21 cellular contexts compared by ENCODE assay signal in genomic region chrX:43862434-43862833, GRCh38. TPM values are rescaled to one million over a fixed set of nuclear protein-coding genes. Genes with fewer than 3 reads are reported as not detected.
DNase-seq lines count a peak whose midpoint lies in the region; ATAC-seq, FAIRE-seq and TF ChIP-seq lines count a peak whose summit lies in the region.
"Had no signal": no experiment of that assay in that cellular context is flagged by ENCODE, and none has a peak within 500 bp of the region (broad histone marks: within the 10 kb centered on the region; RNA-seq: fewer than 3 reads in every experiment).

No MANE protein-coding gene starts in this region.

- TF ChIP-seq POLR2A in heart left ventricle (IDR thresholded peaks at IDR 0.05) = no peak
- no peak for TF ChIP-seq POLR2A in breast epithelium (IDR thresholded peaks at IDR 0.05)
- TF ChIP-seq POLR2A in HepG2 (IDR thresholded peaks at IDR 0.05; ENCODE audit: insufficient read depth in 1 of 2, low read depth in 2 of 2, low read length in 2 of 2) = no peak

- WGBS in heart left ventricle, 4 donors = 61 to 85% (median 74%) methylated on average over 1 of the region's 1 CpG
- 93% methylated on average over 1 of the region's 1 CpG for WGBS in HepG2 (ENCODE audit: low lambda C conversion rate)

- H3K4me1 ChIP-seq in heart left ventricle = peaks cover 0 to 41% (median 3%) of the 10 kb centered on the region in 12 donors
- no peaks in the 10 kb centered on the region for H3K4me1 ChIP-seq in breast epithelium
- H3K4me1 ChIP-seq in HepG2 (ENCODE audit: insufficient read depth, low read length) = peaks cover 51% of the 10 kb centered on the region
- H3K4me1 ChIP-seq in thoracic aorta (ENCODE audit: control insufficient read depth in 1 of 2, low read depth in 2 of 2) = peaks cover 4 to 34% of the 10 kb centered on the region in 2 donors

- H4K20me1 ChIP-seq in HepG2 (ENCODE audit: insufficient read depth, low read length) = no peaks in the 10 kb centered on the region

- ATAC-seq in heart left ventricle = no peak
- no peak for ATAC-seq in Right ventricle myocardium inferior
- no peak for ATAC-seq in HepG2
- no peak for ATAC-seq in thoracic aorta (ENCODE audit: insufficient number of reproducible peaks, low FRiP score, low read depth)

- H3K9me3 ChIP-seq in heart left ventricle (no peaks in the 10 kb centered on the region), breast epithelium (no peaks in the 10 kb centered on the region), HepG2 (ENCODE audit: low read length) (no peaks in the 10 kb centered on the region), thoracic aorta (no peaks in the 10 kb centered on the region)

- FAIRE-seq in HepG2 (lab: Jason Lieb, UNC) = no peak

- intact Hi-C loops in heart left ventricle (cut with DNase I) = no loop called here
- intact Hi-C loops in Right ventricle myocardium inferior (cut with DNase I) = no loop called here
- intact Hi-C loops in breast epithelium (cut with DNase I; ENCODE audit: low total_unique reads) = no loop called here
- intact Hi-C loops in HepG2 (cut with micrococcal nuclease; ENCODE audit: unreplicated experiment) = no loop called here

- no peaks in the 10 kb centered on the region for H3K79me2 ChIP-seq in HepG2 (ENCODE audit: insufficient read depth, low read length)

- H3K27me3 ChIP-seq in heart left ventricle (peaks cover 0 to 21% (median 0%) of the 10 kb centered on the region in 9 donors), breast epithelium (peaks cover 0 to 35% of the 10 kb centered on the region in 2 donors), HepG2 (ENCODE audit: control insufficient read depth in 1 of 2, insufficient read depth in 2 of 2, low read length in 2 of 2) (no peaks in the 10 kb centered on the region), thoracic aorta (replicated peaks; ENCODE audit: insufficient read depth) (no peaks in the 10 kb centered on the region), brain microvascular endothelial cell (replicated peaks) (no peaks in the 10 kb centered on the region)

- no TSS peak for BruUV-seq in HepG2 (replicated peaks; lab: Mats Ljungman, UMichigan)

- DNase-seq in heart left ventricle = no peak
- DNase-seq in Right ventricle myocardium inferior (ENCODE audit: missing footprints) = no peak
- DNase-seq in breast epithelium (ENCODE audit: low spot score in 2 of 2) = no peak
- DNase-seq in HepG2 (ENCODE audit: low spot score) = no peak
- DNase-seq in thoracic aorta (ENCODE audit: low spot score) = no peak
- no peak for DNase-seq in NCI-H345 treated with DMSO at 0.1 percent for 48 hours (lab: John Stamatoyannopoulos, UW; ENCODE audit: unreplicated experiment)
- no peak for DNase-seq in brain microvascular endothelial cell
- no peak for DNase-seq in NOMO-1 treated with dmso at 0.1 percent for 144 hours (lab: John Stamatoyannopoulos, UW; ENCODE audit: unreplicated experiment)
- DNase-seq: DMS79 treated with DMSO at 0.1 percent for 48 hours, GOT3, KBM-7, MV-4-11, NCI-H1417, NCI-H187 treated with DMSO at 0.1 percent for 48 hours, NCI-H2227 treated with DMSO at 0.1 percent for 48 hours, NCI-H524, NCI-H82, PC-9 had no signal

- H3K4me3 ChIP-seq in heart left ventricle (no peak overlapping the region), breast epithelium (no peak overlapping the region), HepG2 (replicated peaks in 1 of 3; ENCODE audit: insufficient read depth in 1 of 3, low read depth in 2 of 3, low read length in 3 of 3) (no peak overlapping the region), thoracic aorta (no peak overlapping the region), brain microvascular endothelial cell (ENCODE audit: low read depth, low read length) (no peak overlapping the region)
- H3K4me3 ChIP-seq: PC-9 had no signal

- TF ChIP-seq EP300 in HepG2 (IDR thresholded peaks at IDR 0.05; ENCODE audit: low read depth in 2 of 2, low read length in 2 of 2) (no peak), HepG2 (CRISPR knock-in tag; IDR thresholded peaks at IDR 0.05; ENCODE audit: borderline replicate concordance) (no peak)

- CTCF ChIA-PET in HepG2 (lab: Yijun Ruan, JAX; ENCODE audit: low intra/inter-chr PET ratio, low total read pairs) = no interaction called here

- no peaks in the 10 kb centered on the region for H3K36me3 ChIP-seq in heart left ventricle
- H3K36me3 ChIP-seq in breast epithelium = no peaks in the 10 kb centered on the region
- no peaks in the 10 kb centered on the region for H3K36me3 ChIP-seq in HepG2 (replicated peaks in 1 of 2; ENCODE audit: control insufficient read depth in 1 of 2, insufficient read depth in 2 of 2, low read length in 2 of 2)
- H3K36me3 ChIP-seq in thoracic aorta = no peaks in the 10 kb centered on the region
- no peaks in the 10 kb centered on the region for H3K36me3 ChIP-seq in brain microvascular endothelial cell (replicated peaks)

- H3K9ac ChIP-seq in HepG2 (ENCODE audit: insufficient read depth, low read depth, low read length) = no peak overlapping the region

- in situ Hi-C loops in HepG2 (cut with HindIII; ENCODE audit: extremely low pct_ligation_motif_present, low pct_unique_long_range_greater_than_20kb) = no loop called here
- in situ Hi-C loops in brain microvascular endothelial cell (cut with HindIII; ENCODE audit: low pct_ligation_motif_present, low sequenced_read_pairs) = no loop called here

- TF ChIP-seq CTCF in heart left ventricle (IDR thresholded peaks at IDR 0.05) = no peak
- no peak for TF ChIP-seq CTCF in breast epithelium (IDR thresholded peaks at IDR 0.05)
- TF ChIP-seq CTCF in HepG2 (CRISPR knock-in tag; IDR thresholded peaks at IDR 0.05) = no peak
- TF ChIP-seq CTCF in thoracic aorta (IDR thresholded peaks at IDR 0.05) = no peak
- no peak for TF ChIP-seq CTCF in brain microvascular endothelial cell (IDR thresholded peaks at IDR 0.05; ENCODE audit: low read depth, low read length, missing control alignments)

- no peak overlapping the region for H2AFZ ChIP-seq in HepG2 (ENCODE audit: low read length)
- H2AFZ ChIP-seq: PC-9 had no signal

- no peak overlapping the region for H3K4me2 ChIP-seq in HepG2 (ENCODE audit: low read depth, low read length)
- H3K4me2 ChIP-seq: PC-9 had no signal

- peak overlapping the region in 10 of 12 donors; percentile 21 to 72 (median 57) for H3K27ac ChIP-seq in heart left ventricle
- H3K27ac ChIP-seq in breast epithelium = peak overlapping the region; percentile 19 to 45
- peak overlapping the region; percentile 64 for H3K27ac ChIP-seq in HepG2 (ENCODE audit: extremely low read length, insufficient read depth, low read length)
- H3K27ac ChIP-seq in thoracic aorta = peak overlapping the region; percentile 43 to 66
- no peak overlapping the region for H3K27ac ChIP-seq in brain microvascular endothelial cell
- H3K27ac ChIP-seq: 22Rv1, PC-9, RWPE1 had no signal

- POLR2A ChIA-PET in HepG2 (lab: Yijun Ruan, JAX) = no interaction called here

- TF ChIP-seq RAD21 in HepG2 (CRISPR knock-in tag; IDR thresholded peaks at IDR 0.05) = no peak

TF ChIP-seq in HepG2, 621 proteins besides CTCF, POLR2A, EP300 and RAD21:
- TF ChIP-seq ZSCAN30 (CRISPR knock-in tag; IDR thresholded peaks at IDR 0.05) = no peak
- TF ChIP-seq SIN3A (IDR thresholded peaks at IDR 0.05; ENCODE audit: borderline replicate concordance, low read depth, low read length) = no peak
- TF ChIP-seq CC2D1A (CRISPR knock-in tag; IDR thresholded peaks at IDR 0.05) = no peak
- TF ChIP-seq MAZ (IDR thresholded peaks at IDR 0.05; ENCODE audit: borderline replicate concordance, low read depth, low read length) = no peak
- no peak for TF ChIP-seq MAZ (CRISPR knock-in tag; IDR thresholded peaks at IDR 0.05; ENCODE audit: low read depth)
- TF ChIP-seq ZNF205 (CRISPR knock-in tag; IDR thresholded peaks at IDR 0.05) = no peak
- TF ChIP-seq SIX4 (CRISPR knock-in tag; IDR thresholded peaks at IDR 0.05) = no peak
- TF ChIP-seq THAP11 (CRISPR knock-in tag; IDR thresholded peaks at IDR 0.05) = no peak
- no peak for TF ChIP-seq RFX3 (CRISPR knock-in tag; IDR thresholded peaks at IDR 0.05)
- TF ChIP-seq FOXK1 (CRISPR knock-in tag; IDR thresholded peaks at IDR 0.05; ENCODE audit: borderline replicate concordance, low read depth) = no peak

RNA-seq across cellular contexts. Expression of gene MAOB, which starts 19.8 kb away (rescaled TPM):
- total RNA-seq in heart left ventricle = 100 to 1,000 TPM in 5 of 9 donors, 10 to 100 TPM in 4; 64.4 to 163 (median 127) TPM
- polyA plus RNA-seq in heart left ventricle = 10 to 100 TPM; 30.3 to 54.8 TPM
- 126 TPM for total RNA-seq in Right ventricle myocardium inferior
- total RNA-seq in breast epithelium = 10 to 100 TPM; 42.0 to 46.0 (median 43.7) TPM
- total RNA-seq in HepG2 (2016; rRNA removed; fragmentation: Illumina TruSeq; extraction: Trizol) = 11.0 and 22.5 TPM in 2 replicates
- total RNA-seq in HepG2 (2016; cell fraction: cytosol; rRNA removed; fragmentation: Illumina TruSeq; extraction: Trizol; ENCODE audit: low read depth) = 1.6 and 2.8 TPM in 2 replicates
- 10.9 and 22.0 TPM in 2 replicates for total RNA-seq in HepG2 (2016; cell fraction: insoluble cytoplasmic fraction; rRNA removed; fragmentation: Illumina TruSeq; extraction: Trizol)
- total RNA-seq in HepG2 (2016; cell fraction: membrane; rRNA removed; fragmentation: Illumina TruSeq; extraction: Trizol) = 5.7 and 6.7 TPM in 2 replicates
- 9.4 and 10.2 TPM in 2 replicates for total RNA-seq in HepG2 (2016; cell fraction: nucleus; rRNA removed; fragmentation: Illumina TruSeq; extraction: Trizol)
- polyA plus RNA-seq in HepG2 (2011; rRNA removed) = 12.8 and 19.0 TPM in 2 replicates
- polyA plus RNA-seq in HepG2 (2011; cell fraction: cytosol; rRNA removed) = 10.7 and 12.1 TPM in 2 replicates
- polyA plus RNA-seq in HepG2 (2011; cell fraction: nucleus; rRNA removed) = 4.2 and 5.1 TPM in 2 replicates
- 10.6 and 18.0 TPM in 2 replicates for polyA plus RNA-seq in HepG2 (2012)
- 3.8 and 4.0 TPM in 2 replicates for polyA plus RNA-seq in HepG2 (2016; cell fraction: cytosol; fragmentation: Illumina TruSeq; extraction: Trizol; ENCODE audit: low read depth)
- polyA plus RNA-seq in HepG2 (2016; cell fraction: insoluble cytoplasmic fraction; fragmentation: Illumina TruSeq; extraction: Trizol; ENCODE audit: low read depth) = 38.0 and 44.2 TPM in 2 replicates
- polyA plus RNA-seq in HepG2 (2016; cell fraction: membrane; fragmentation: Illumina TruSeq; extraction: Trizol; ENCODE audit: low read depth) = 8.5 and 9.0 TPM in 2 replicates
- 18.1 and 19.9 TPM in 2 replicates for polyA plus RNA-seq in HepG2 (2016; cell fraction: nucleus; fragmentation: Illumina TruSeq; extraction: Trizol; ENCODE audit: insufficient read depth, low read depth)
- polyA minus RNA-seq in HepG2 (2011; rRNA and poly(A)+ RNA removed; ENCODE audit: low replicate concordance) = 5.7 and 8.3 TPM in 2 replicates
- 5.1 and 7.0 TPM in 2 replicates for polyA minus RNA-seq in HepG2 (2011; cell fraction: cytosol; rRNA and poly(A)+ RNA removed)
- 3.9 and 4.6 TPM in 2 replicates for polyA minus RNA-seq in HepG2 (2011; cell fraction: nucleus; rRNA and poly(A)+ RNA removed)
- 10 to 100 TPM; 24.6 to 40.6 TPM for total RNA-seq in thoracic aorta
- polyA plus RNA-seq: CD14-positive monocyte had no signal
